Comparison of ENCODE assay signal across 15 cellular contexts in the genomic region with DNA sequence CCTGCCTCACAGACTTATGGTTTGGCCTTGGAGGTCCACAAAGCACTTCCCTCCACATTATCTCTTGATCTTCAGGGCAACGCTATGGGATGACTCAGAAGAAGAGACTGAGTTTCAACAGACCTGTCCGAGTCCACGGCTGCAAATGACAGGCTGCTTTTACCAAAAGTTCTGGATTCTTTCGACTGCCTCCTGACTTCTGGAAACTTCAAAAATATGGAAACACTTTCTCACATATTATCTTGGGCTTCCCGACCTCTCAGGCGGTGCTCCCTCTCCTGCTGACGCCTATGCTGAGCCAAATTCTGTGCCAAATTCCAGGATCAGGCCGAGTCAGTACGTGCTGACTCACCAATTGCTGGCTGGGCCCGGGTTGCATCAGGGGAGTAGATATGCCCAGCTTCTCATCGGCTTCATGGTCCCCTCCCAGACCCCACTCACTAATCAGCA.
DNase-seq lines count a peak whose midpoint lies in the region; ATAC-seq and TF ChIP-seq lines count a peak whose summit lies in the region.
"Had no signal": no experiment of that assay in that cellular context is flagged by ENCODE, and none has a peak within 500 bp of the region (broad histone marks: within the 10 kb centered on the region; RNA-seq: fewer than 3 reads in every experiment).

No MANE protein-coding gene starts in this region.

- H3F3A ChIP-seq in smooth muscle cell (ENCODE audit: low read depth): peaks cover 6% of the 10 kb centered on the region

- peaks cover 7% of the 10 kb centered on the region for H3K4me1 ChIP-seq in smooth muscle cell (ENCODE audit: low read depth)
- H3K4me1 ChIP-seq: uterus had no signal

- H3K9me3 ChIP-seq in smooth muscle cell (replicated peaks; ENCODE audit: low read depth): no peaks in the 10 kb centered on the region
- H3K9me3 ChIP-seq: uterus had no signal

- no peak overlapping the region for H3K9ac ChIP-seq in smooth muscle cell (ENCODE audit: low read depth)

- H2AFZ ChIP-seq in smooth muscle cell (ENCODE audit: low read depth): peak overlapping the region; percentile 48

- no peak overlapping the region for H3K4me2 ChIP-seq in smooth muscle cell

- no peaks in the 10 kb centered on the region for H4K20me1 ChIP-seq in smooth muscle cell (ENCODE audit: low read depth)

- no peak overlapping the region for H3K4me3 ChIP-seq in smooth muscle cell
- H3K4me3 ChIP-seq: uterus had no signal

- H3K79me2 ChIP-seq in smooth muscle cell (ENCODE audit: low read depth): no peaks in the 10 kb centered on the region

- H3K27me3 ChIP-seq in smooth muscle cell (ENCODE audit: low read depth): no peaks in the 10 kb centered on the region
- H3K27me3 ChIP-seq: uterus had no signal

- no peak for ATAC-seq in GM21526 (IDR thresholded peaks at IDR 0.05; ENCODE audit: low FRiP score, unreplicated experiment)
- no peak for ATAC-seq in GM18520 (IDR thresholded peaks at IDR 0.05; ENCODE audit: unreplicated experiment)
- ATAC-seq: activated CD4-positive, alpha-beta T cell treated with anti-CD3 and anti-CD28 coated beads for 36 hours; natural killer cell had no signal

- DNase-seq in activated effector memory CD4-positive, alpha-beta T cell treated with anti-CD3 and anti-CD28 coated beads, Interleukin-2, amount 50 U/mL, for 16 hours: peak; percentile 27
- no peak for DNase-seq in activated effector memory CD4-positive, alpha-beta T cell treated with Interleukin-2 at 50 U/mL for 16 hours
- peak; percentile 82 for DNase-seq in NCI-H226
- DNase-seq in dedifferentiated amniotic fluid mesenchymal stem cell (ENCODE audit: extremely low spot score): peak; percentile 19
- DNase-seq in smooth muscle cell (lab: John Stamatoyannopoulos, UW; ENCODE audit: unreplicated experiment): no peak
- no peak for DNase-seq in pons (ENCODE audit: low spot score)
- DNase-seq: activated CD4-positive, alpha-beta T cell treated with anti-CD3 and anti-CD28 coated beads for 36 hours; natural killer cell; NCI-H1436 treated with DMSO at 0.1 percent for 48 hours; NCI-H446 treated with DMSO at 0.1 percent for 48 hours; stimulated activated naive CD4-positive, alpha-beta T cell; T-helper 2 cell; uterus had no signal

- WGBS in smooth muscle cell (ENCODE audit: low lambda C conversion rate): 23% methylated on average over 11 of the region's 11 CpGs

- H3K27ac ChIP-seq in smooth muscle cell (ENCODE audit: low read depth): peak overlapping the region; percentile 32
- H3K27ac ChIP-seq: uterus had no signal

- no peaks in the 10 kb centered on the region for H3K36me3 ChIP-seq in smooth muscle cell (ENCODE audit: low read depth)
- H3K36me3 ChIP-seq: uterus had no signal

- TF ChIP-seq CTCF in smooth muscle cell (IDR thresholded peaks at IDR 0.05; ENCODE audit: borderline replicate concordance, insufficient read depth, poor library complexity, severe bottlenecking): no peak

Comparison
In these comparisons a context has a peak if more than half of its experiments do, and no peak if none do; other contexts are left out.
1. DNase-seq: peak in activated effector memory CD4-positive, alpha-beta T cell treated with anti-CD3 and anti-CD28 coated beads, Interleukin-2, amount 50 U/mL, for 16 hours (single experiment), NCI-H226 (single experiment) and dedifferentiated amniotic fluid mesenchymal stem cell (single experiment); none in activated effector memory CD4-positive, alpha-beta T cell treated with Interleukin-2 at 50 U/mL for 16 hours (single experiment), smooth muscle cell (single experiment) and pons (single experiment).